8 cellular contexts compared by ENCODE assay signal in the genomic region with DNA sequence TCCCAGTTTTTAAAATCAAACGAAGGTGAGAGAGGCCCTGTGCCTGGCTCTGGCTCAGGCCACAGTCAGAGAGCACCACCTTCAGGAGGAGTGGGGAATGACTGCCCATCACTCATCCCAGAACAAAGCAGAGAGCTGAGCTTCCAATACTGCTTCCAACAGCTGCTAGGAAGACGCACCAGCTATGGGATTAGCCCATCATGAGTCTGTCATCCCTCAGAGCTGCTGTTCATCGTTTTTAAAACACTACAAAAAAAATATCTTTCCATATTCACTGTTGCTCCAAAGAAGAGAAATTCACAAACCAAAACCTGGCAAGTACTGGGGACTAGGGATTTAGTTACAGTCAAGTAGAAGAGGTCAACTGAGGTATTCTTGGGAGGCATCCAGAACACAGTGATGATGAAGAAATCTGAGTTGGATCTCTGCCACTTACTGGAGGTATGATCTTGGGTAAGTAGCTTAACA.
DNase-seq lines count a peak whose midpoint lies in the region; ATAC-seq and TF ChIP-seq lines count a peak whose summit lies in the region.

No MANE protein-coding gene starts in this region.

- DNase-seq in COLO668 (lab: John Stamatoyannopoulos, UW; ENCODE audit: unreplicated experiment), result peak; percentile 35
- DNase-seq in LHCN-M2 (ENCODE audit: low read depth), result peak; percentile 92
- DNase-seq in dedifferentiated amniotic fluid mesenchymal stem cell (ENCODE audit: extremely low spot score), result peak; percentile 77
- DNase-seq in left lobe of liver (ENCODE audit: low spot score), result peak; percentile 72
- DNase-seq in stimulated activated effector memory CD8-positive, alpha-beta T cell treated with anti-CD3 and anti-CD28 coated beads, Interleukin-12 subunit alpha, Interleukin-12 subunit beta, amount 100 ng/mL, for 72 hours (ENCODE audit: low spot score in 2 of 2), result peak; percentile 9 to 61

- ATAC-seq in GM19395 (IDR thresholded peaks at IDR 0.05; ENCODE audit: unreplicated experiment), result peak; percentile 78
- peak; percentile 99 for ATAC-seq in SK-N-SH treated with all-trans-retinoic acid at 6 μM for 48 hours
- peak; percentile 96 for ATAC-seq in left lobe of liver
- peak; percentile 62 for ATAC-seq in stimulated activated effector memory CD8-positive, alpha-beta T cell treated with anti-CD3 and anti-CD28 coated beads, Interleukin-12 subunit alpha, Interleukin-12 subunit beta, amount 100 ng/mL, for 72 hours
- no peak for ATAC-seq in HG02884 (IDR thresholded peaks at IDR 0.05; ENCODE audit: unreplicated experiment)

- peaks cover 83% of the 10 kb centered on the region for H3K36me3 Mint-ChIP-seq in stimulated activated effector memory CD8-positive, alpha-beta T cell treated with anti-CD3 and anti-CD28 coated beads, Interleukin-12 subunit alpha, Interleukin-12 subunit beta, amount 100 ng/mL, for 72 hours

- H3K9me3 Mint-ChIP-seq in stimulated activated effector memory CD8-positive, alpha-beta T cell treated with anti-CD3 and anti-CD28 coated beads, Interleukin-12 subunit alpha, Interleukin-12 subunit beta, amount 100 ng/mL, for 72 hours, result no peaks in the 10 kb centered on the region

- no peaks in the 10 kb centered on the region for H3K4me1 Mint-ChIP-seq in stimulated activated effector memory CD8-positive, alpha-beta T cell treated with anti-CD3 and anti-CD28 coated beads, Interleukin-12 subunit alpha, Interleukin-12 subunit beta, amount 100 ng/mL, for 72 hours

- no peak overlapping the region for H3K4me3 Mint-ChIP-seq in stimulated activated effector memory CD8-positive, alpha-beta T cell treated with anti-CD3 and anti-CD28 coated beads, Interleukin-12 subunit alpha, Interleukin-12 subunit beta, amount 100 ng/mL, for 72 hours

- no peak overlapping the region for H3K27ac Mint-ChIP-seq in stimulated activated effector memory CD8-positive, alpha-beta T cell treated with anti-CD3 and anti-CD28 coated beads, Interleukin-12 subunit alpha, Interleukin-12 subunit beta, amount 100 ng/mL, for 72 hours

TF ChIP-seq in SK-N-SH treated with all-trans-retinoic acid at 6 μM for 48 hours, 23 proteins besides CTCF, POLR2A, EP300 and RAD21:
- TF ChIP-seq, protein P1, sequence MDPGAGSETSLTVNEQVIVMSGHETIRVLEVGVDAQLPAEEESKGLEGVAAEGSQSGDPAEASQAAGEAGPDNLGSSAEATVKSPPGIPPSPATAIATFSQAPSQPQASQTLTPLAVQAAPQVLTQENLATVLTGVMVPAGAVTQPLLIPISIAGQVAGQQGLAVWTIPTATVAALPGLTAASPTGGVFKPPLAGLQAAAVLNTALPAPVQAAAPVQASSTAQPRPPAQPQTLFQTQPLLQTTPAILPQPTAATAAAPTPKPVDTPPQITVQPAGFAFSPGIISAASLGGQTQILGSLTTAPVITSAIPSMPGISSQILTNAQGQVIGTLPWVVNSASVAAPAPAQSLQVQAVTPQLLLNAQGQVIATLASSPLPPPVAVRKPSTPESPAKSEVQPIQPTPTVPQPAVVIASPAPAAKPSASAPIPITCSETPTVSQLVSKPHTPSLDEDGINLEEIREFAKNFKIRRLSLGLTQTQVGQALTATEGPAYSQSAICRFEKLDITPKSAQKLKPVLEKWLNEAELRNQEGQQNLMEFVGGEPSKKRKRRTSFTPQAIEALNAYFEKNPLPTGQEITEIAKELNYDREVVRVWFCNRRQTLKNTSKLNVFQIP (CRISPR knock-in tag; IDR thresholded peaks at IDR 0.05; ENCODE audit: borderline replicate concordance, low read depth), result no peak
- no peak for TF ChIP-seq ESRRG (CRISPR knock-in tag; IDR thresholded peaks at IDR 0.05)
- no peak for TF ChIP-seq GLIS3 (CRISPR knock-in tag; IDR thresholded peaks at IDR 0.05)
- TF ChIP-seq ZFP3 (CRISPR knock-in tag; IDR thresholded peaks at IDR 0.05), result no peak
- TF ChIP-seq BACH2 (CRISPR knock-in tag; IDR thresholded peaks at IDR 0.05; ENCODE audit: borderline replicate concordance), result no peak
- TF ChIP-seq TCF4 (CRISPR knock-in tag; IDR thresholded peaks at IDR 0.05; ENCODE audit: borderline replicate concordance), result no peak
- no peak for TF ChIP-seq OSR1 (CRISPR knock-in tag; IDR thresholded peaks at IDR 0.05)
- TF ChIP-seq, protein P2, sequence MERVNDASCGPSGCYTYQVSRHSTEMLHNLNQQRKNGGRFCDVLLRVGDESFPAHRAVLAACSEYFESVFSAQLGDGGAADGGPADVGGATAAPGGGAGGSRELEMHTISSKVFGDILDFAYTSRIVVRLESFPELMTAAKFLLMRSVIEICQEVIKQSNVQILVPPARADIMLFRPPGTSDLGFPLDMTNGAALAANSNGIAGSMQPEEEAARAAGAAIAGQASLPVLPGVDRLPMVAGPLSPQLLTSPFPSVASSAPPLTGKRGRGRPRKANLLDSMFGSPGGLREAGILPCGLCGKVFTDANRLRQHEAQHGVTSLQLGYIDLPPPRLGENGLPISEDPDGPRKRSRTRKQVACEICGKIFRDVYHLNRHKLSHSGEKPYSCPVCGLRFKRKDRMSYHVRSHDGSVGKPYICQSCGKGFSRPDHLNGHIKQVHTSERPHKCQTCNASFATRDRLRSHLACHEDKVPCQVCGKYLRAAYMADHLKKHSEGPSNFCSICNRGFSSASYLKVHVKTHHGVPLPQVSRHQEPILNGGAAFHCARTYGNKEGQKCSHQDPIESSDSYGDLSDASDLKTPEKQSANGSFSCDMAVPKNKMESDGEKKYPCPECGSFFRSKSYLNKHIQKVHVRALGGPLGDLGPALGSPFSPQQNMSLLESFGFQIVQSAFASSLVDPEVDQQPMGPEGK (CRISPR knock-in tag; IDR thresholded peaks at IDR 0.05; ENCODE audit: borderline replicate concordance), result no peak
- no peak for TF ChIP-seq RARB (CRISPR knock-in tag; IDR thresholded peaks at IDR 0.05)
- TF ChIP-seq SNAI2 (CRISPR knock-in tag; IDR thresholded peaks at IDR 0.05), result no peak
- no peak for TF ChIP-seq CSDC2 (CRISPR knock-in tag; IDR thresholded peaks at IDR 0.05)
- TF ChIP-seq ZC3H10 (CRISPR knock-in tag; IDR thresholded peaks at IDR 0.05), result no peak
- no peak for TF ChIP-seq ZNF8 (CRISPR knock-in tag; IDR thresholded peaks at IDR 0.05)
- no peak for TF ChIP-seq PPARA (CRISPR knock-in tag; IDR thresholded peaks at IDR 0.05; ENCODE audit: borderline replicate concordance)
- TF ChIP-seq ZNF565 (CRISPR knock-in tag; conservative IDR thresholded peaks at IDR 0.05; ENCODE audit: low read depth), result no peak
- TF ChIP-seq, protein P3, sequence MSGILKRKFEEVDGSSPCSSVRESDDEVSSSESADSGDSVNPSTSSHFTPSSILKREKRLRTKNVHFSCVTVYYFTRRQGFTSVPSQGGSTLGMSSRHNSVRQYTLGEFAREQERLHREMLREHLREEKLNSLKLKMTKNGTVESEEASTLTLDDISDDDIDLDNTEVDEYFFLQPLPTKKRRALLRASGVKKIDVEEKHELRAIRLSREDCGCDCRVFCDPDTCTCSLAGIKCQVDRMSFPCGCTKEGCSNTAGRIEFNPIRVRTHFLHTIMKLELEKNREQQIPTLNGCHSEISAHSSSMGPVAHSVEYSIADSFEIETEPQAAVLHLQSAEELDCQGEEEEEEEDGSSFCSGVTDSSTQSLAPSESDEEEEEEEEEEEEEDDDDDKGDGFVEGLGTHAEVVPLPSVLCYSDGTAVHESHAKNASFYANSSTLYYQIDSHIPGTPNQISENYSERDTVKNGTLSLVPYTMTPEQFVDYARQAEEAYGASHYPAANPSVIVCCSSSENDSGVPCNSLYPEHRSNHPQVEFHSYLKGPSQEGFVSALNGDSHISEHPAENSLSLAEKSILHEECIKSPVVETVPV (CRISPR knock-in tag; IDR thresholded peaks at IDR 0.05), result no peak
- TF ChIP-seq ZNF70 (CRISPR knock-in tag; IDR thresholded peaks at IDR 0.05), result no peak

Comparison
In these comparisons a context has a peak if more than half of its experiments do, and no peak if none do; other contexts are left out.
1. DNase-seq: peak in every context shown above with its lines; median percentile 92 in LHCN-M2; 77 in dedifferentiated amniotic fluid mesenchymal stem cell; 72 in left lobe of liver; 35 in COLO668; 35 in stimulated activated effector memory CD8-positive, alpha-beta T cell treated with anti-CD3 and anti-CD28 coated beads, Interleukin-12 subunit alpha, Interleukin-12 subunit beta, amount 100 ng/mL, for 72 hours.